In the genomic region with DNA sequence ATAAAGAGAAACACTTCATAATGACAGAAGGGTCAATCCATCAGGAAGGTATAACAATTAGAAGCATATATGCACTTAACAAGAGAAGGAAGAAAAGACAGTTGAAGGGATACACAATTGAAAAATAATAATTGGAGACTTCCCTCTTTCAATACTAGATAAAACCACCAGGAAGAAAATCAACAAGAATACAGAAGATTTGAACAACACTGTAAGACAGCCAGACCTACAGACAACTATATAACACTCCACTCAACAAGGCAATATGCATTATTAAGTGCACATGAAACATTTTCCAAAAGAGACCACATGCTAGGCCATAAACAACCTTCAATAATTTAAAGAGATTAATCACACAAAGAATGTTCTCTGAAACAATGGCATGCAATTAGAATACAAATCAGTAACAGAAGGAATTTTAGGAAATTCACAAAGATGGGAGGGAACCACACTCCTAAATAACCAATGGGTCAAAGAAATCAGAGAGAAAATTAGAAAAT, we compare ENCODE assay signal across 32 cellular contexts. TPM values are rescaled to one million over a fixed set of nuclear protein-coding genes. Genes with fewer than 3 reads are reported as not detected.
DNase-seq lines count a peak whose midpoint lies in the region; ATAC-seq and TF ChIP-seq lines count a peak whose summit lies in the region.
"Had no signal": no experiment of that assay in that cellular context is flagged by ENCODE, and none has a peak within 500 bp of the region (broad histone marks: within the 10 kb centered on the region; RNA-seq: fewer than 3 reads in every experiment).

No MANE protein-coding gene starts in this region.

- H3K23ac ChIP-seq in trophoblast cell (ENCODE audit: low read length) = no peak overlapping the region

- H4K91ac ChIP-seq in trophoblast cell (ENCODE audit: low read depth, low read length) = no peak overlapping the region

- H3K27me3 Mint-ChIP-seq in activated CD4-positive, alpha-beta T cell treated with anti-CD3 and anti-CD28 coated beads for 36 hours = no peaks in the 10 kb centered on the region
- H3K27me3 Mint-ChIP-seq: CD4-positive, alpha-beta T cell; stimulated activated naive CD8-positive, alpha-beta T cell treated with anti-CD3 and anti-CD28 coated beads, Interleukin-15, Interleukin-2, amounts not matched to agents 100 ng/mL and 50 ng/mL, for 24 hours had no signal

- H3K79me2 ChIP-seq in trophoblast cell (ENCODE audit: control insufficient read depth, insufficient read depth, low read length, poor library complexity) = no peaks in the 10 kb centered on the region

- H2BK120ac ChIP-seq in trophoblast cell (ENCODE audit: insufficient read depth, low read length, poor library complexity) = no peak overlapping the region

- no peaks in the 10 kb centered on the region for H3K27me3 ChIP-seq in adipocyte (replicated peaks; ENCODE audit: control insufficient read depth, insufficient read depth, low read length)
- no peaks in the 10 kb centered on the region for H3K27me3 ChIP-seq in neutrophil
- H3K27me3 ChIP-seq in trophoblast cell (ENCODE audit: insufficient read depth, low read length) = no peaks in the 10 kb centered on the region
- H3K27me3 ChIP-seq: breast epithelium, gastroesophageal sphincter, MG63, pancreas, testis, vagina had no signal

- H4K12ac ChIP-seq in trophoblast cell (ENCODE audit: low read depth, low read length) = no peak overlapping the region

- H3K27ac Mint-ChIP-seq in activated CD4-positive, alpha-beta T cell treated with anti-CD3 and anti-CD28 coated beads for 36 hours = peak overlapping the region; percentile 7
- H3K27ac Mint-ChIP-seq: CD4-positive, alpha-beta T cell; stimulated activated naive CD8-positive, alpha-beta T cell treated with anti-CD3 and anti-CD28 coated beads, Interleukin-15, Interleukin-2, amounts not matched to agents 100 ng/mL and 50 ng/mL, for 24 hours had no signal

- H3K9me3 ChIP-seq in adipocyte (ENCODE audit: control insufficient read depth, low read length) (peaks cover 19% of the 10 kb centered on the region), neutrophil (no peaks in the 10 kb centered on the region), trophoblast cell (ENCODE audit: insufficient read depth, low read depth, low read length) (peaks cover 3% of the 10 kb centered on the region)
- H3K9me3 ChIP-seq: pancreas, testis, vagina had no signal

- H3K36me3 ChIP-seq in adipocyte (ENCODE audit: control insufficient read depth, insufficient read depth, low read length, severe bottlenecking) (peaks cover 7% of the 10 kb centered on the region), neutrophil (no peaks in the 10 kb centered on the region), trophoblast cell (ENCODE audit: control insufficient read depth in 1 of 2, insufficient read depth in 2 of 2, low read length in 2 of 2) (no peaks in the 10 kb centered on the region)
- H3K36me3 ChIP-seq: breast epithelium, gastroesophageal sphincter, pancreas, vagina had no signal

- H2AFZ ChIP-seq in trophoblast cell (ENCODE audit: insufficient read depth, low read length, poor library complexity) = no peak overlapping the region

- no peak overlapping the region for H3K14ac ChIP-seq in trophoblast cell (ENCODE audit: low read length)

- H3K9ac ChIP-seq in adipocyte (ENCODE audit: low read length) (peak overlapping the region; percentile 23), trophoblast cell (ENCODE audit: low read length) (no peak overlapping the region)
- H3K9ac ChIP-seq: KMS-11 had no signal

- no peak overlapping the region for H2AK5ac ChIP-seq in trophoblast cell (ENCODE audit: low read length)

- no peak overlapping the region for H3K18ac ChIP-seq in trophoblast cell (ENCODE audit: low read length)

- H3K4me1 ChIP-seq in adipocyte (ENCODE audit: control insufficient read depth, insufficient read depth, low read length) (peaks cover 60% of the 10 kb centered on the region), neutrophil (ENCODE audit: control insufficient read depth in 1 of 2, insufficient read depth in 1 of 2, low read depth in 1 of 2, low read length in 1 of 2) (peaks cover 97 to 99% of the 10 kb centered on the region in 2 experiments), trophoblast cell (ENCODE audit: control insufficient read depth in 1 of 2, insufficient read depth in 2 of 2, low read length in 2 of 2) (no peaks in the 10 kb centered on the region)
- H3K4me1 ChIP-seq: breast epithelium had no signal

- no peak overlapping the region for H3K4ac ChIP-seq in trophoblast cell (ENCODE audit: low read depth, low read length)

- POLR2A ChIA-PET in activated CD4-positive, alpha-beta T cell treated with anti-CD3 and anti-CD28 coated beads for 36 hours (lab: Charles Lee) = no interaction called here

- peaks cover 12% of the 10 kb centered on the region for H3K36me3 Mint-ChIP-seq in activated CD4-positive, alpha-beta T cell treated with anti-CD3 and anti-CD28 coated beads for 36 hours (ENCODE audit: low read depth)

- CTCF ChIA-PET in activated CD4-positive, alpha-beta T cell treated with anti-CD3 and anti-CD28 coated beads for 36 hours (lab: Charles Lee) = interaction anchor here (1.1 to 1.9 kb wide), 2 partner anchors 11 to 12 kb away, joined by 5 read pairs; no protein-coding TSS in a partner anchor

- peak overlapping the region; percentile 63 for H3K4me3 ChIP-seq in adipocyte (ENCODE audit: low read length)
- peak overlapping the region; percentile 50 to 62 for H3K4me3 ChIP-seq in neutrophil (ENCODE audit: low read depth in 1 of 2, low read length in 1 of 2)
- H3K4me3 ChIP-seq in trophoblast cell (ENCODE audit: low read depth, low read length) = no peak overlapping the region
- H3K4me3 ChIP-seq: A549, breast epithelium, gastroesophageal sphincter, MG63, pancreas, testis, vagina had no signal

- no peaks in the 10 kb centered on the region for H3K79me1 ChIP-seq in trophoblast cell (ENCODE audit: low read length)

- H3K27ac ChIP-seq in neutrophil (peak overlapping the region; percentile 96), trophoblast cell (ENCODE audit: low read depth, low read length) (no peak overlapping the region)
- H3K27ac ChIP-seq: A549, breast epithelium, gastroesophageal sphincter, KMS-11, pancreas, testis, vagina had no signal

- H2BK12ac ChIP-seq in trophoblast cell (ENCODE audit: low read length) = no peak overlapping the region

- no peak for DNase-seq in activated CD4-positive, alpha-beta T cell treated with anti-CD3 and anti-CD28 coated beads for 36 hours
- DNase-seq in activated CD4-positive, alpha-beta T cell treated with anti-CD3 and anti-CD28 coated beads for 48 hours = no peak
- peak; percentile 20 for DNase-seq in GM03348 (ENCODE audit: low spot score)
- DNase-seq in adipocyte (ENCODE audit: low read depth) = no peak
- no peak for DNase-seq in SIG-M5 (lab: John Stamatoyannopoulos, UW)
- DNase-seq in trophoblast cell = no peak
- DNase-seq: activated CD4-positive, alpha-beta T cell treated with anti-CD3 and anti-CD28 coated beads, Interleukin-2, amount 50 U/mL, for 1 hour; activated naive CD4-positive, alpha-beta T cell treated with anti-CD3 and anti-CD28 coated beads, Interleukin-2, amount 50 U/mL, for 16 hours; CD4-positive, alpha-beta T cell; HFFc6; hippocampal formation; mammary epithelial cell; MG63; NCI-H1436 treated with DMSO at 0.1 percent for 48 hours; NCI-H2081 treated with DMSO at 0.1 percent for 48 hours; NCI-H2227 treated with DMSO at 0.1 percent for 48 hours; NCI-H526 treated with DMSO at 0.1 percent for 48 hours; pancreas; SHP77; small intestine; stimulated activated CD4-positive, alpha-beta T cell treated with anti-CD3 and anti-CD28 coated beads, Interleukin-1b, Interleukin-23, amount 100 ng/mL, for 48 hours; T1000; testis had no signal

- no peak overlapping the region for H3K4me3 Mint-ChIP-seq in activated CD4-positive, alpha-beta T cell treated with anti-CD3 and anti-CD28 coated beads for 36 hours
- H3K4me3 Mint-ChIP-seq: HFFc6; stimulated activated naive CD8-positive, alpha-beta T cell treated with anti-CD3 and anti-CD28 coated beads, Interleukin-15, Interleukin-2, amounts not matched to agents 100 ng/mL and 50 ng/mL, for 24 hours had no signal

- intact Hi-C loops in activated CD4-positive, alpha-beta T cell treated with anti-CD3 and anti-CD28 coated beads for 36 hours (cut with DNase I, micrococcal nuclease) = no loop called here

- H3K4me1 Mint-ChIP-seq in activated CD4-positive, alpha-beta T cell treated with anti-CD3 and anti-CD28 coated beads for 36 hours = peaks cover 26% of the 10 kb centered on the region

- peaks cover 6% of the 10 kb centered on the region for H3K9me3 Mint-ChIP-seq in activated CD4-positive, alpha-beta T cell treated with anti-CD3 and anti-CD28 coated beads for 36 hours (ENCODE audit: low read depth)

- no peak overlapping the region for H4K8ac ChIP-seq in trophoblast cell (ENCODE audit: low read depth, low read length)

- no peak overlapping the region for H2BK5ac ChIP-seq in trophoblast cell (ENCODE audit: low read depth, low read length, poor library complexity)

- no peak for ATAC-seq in activated CD4-positive, alpha-beta T cell treated with anti-CD3 and anti-CD28 coated beads for 36 hours
- no peak for ATAC-seq in HG02981 (IDR thresholded peaks at IDR 0.05; ENCODE audit: unreplicated experiment)
- ATAC-seq: A549, gastroesophageal sphincter, Panc1, pancreas had no signal

- no peak for TF ChIP-seq CTCF in neutrophil (IDR thresholded peaks at IDR 0.05)

- H3K4me2 ChIP-seq in trophoblast cell (ENCODE audit: low read length) = no peak overlapping the region
- H3K4me2 ChIP-seq: A549, KMS-11 had no signal

RNA-seq across cellular contexts. Expression of gene ZNF438, which starts 35.1 kb away (rescaled TPM):
- total RNA-seq in activated CD4-positive, alpha-beta T cell treated with anti-CD3 and anti-CD28 coated beads for 36 hours = 1 to 10 TPM; 3.1 to 3.7 TPM
- polyA plus RNA-seq in trophoblast cell (2013) = 1.6 TPM in 2 replicates
